Comparison of ENCODE assay signal across 20 cellular contexts in the genomic region with DNA sequence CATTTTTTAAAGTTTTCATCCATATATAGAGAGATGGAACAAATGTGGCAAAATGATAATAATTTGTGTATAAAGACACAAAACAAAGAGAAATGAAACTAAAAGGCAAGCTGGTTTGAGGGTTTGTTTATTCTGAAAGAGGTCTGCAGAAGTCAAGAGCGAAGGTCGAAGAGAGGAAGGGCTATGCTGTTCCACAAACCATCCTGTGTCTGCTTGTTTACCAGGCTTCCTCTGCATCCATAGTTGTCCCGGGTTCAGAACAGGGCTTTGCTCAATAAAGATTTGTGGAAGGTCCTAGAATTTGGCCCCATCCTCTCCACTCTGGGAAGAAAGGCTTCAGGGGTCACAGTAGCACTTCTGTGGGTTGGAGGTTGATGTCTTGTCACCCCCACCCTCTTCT. TPM values are rescaled to one million over a fixed set of nuclear protein-coding genes. Genes with fewer than 3 reads are reported as not detected.
DNase-seq lines count a peak whose midpoint lies in the region; ATAC-seq, FAIRE-seq and TF ChIP-seq lines count a peak whose summit lies in the region.
"Had no signal": no experiment of that assay in that cellular context is flagged by ENCODE, and none has a peak within 500 bp of the region (broad histone marks: within the 10 kb centered on the region; RNA-seq: fewer than 3 reads in every experiment).

No MANE protein-coding gene starts in this region.

- H3K9me2 ChIP-seq in OCI-LY7 (ENCODE audit: insufficient read depth, low read length): no peaks in the 10 kb centered on the region

- H3K9me3 ChIP-seq in GM12878 (replicated peaks; ENCODE audit: control insufficient read depth, insufficient read depth, low read length) (no peaks in the 10 kb centered on the region), OCI-LY7 (ENCODE audit: low read length) (no peaks in the 10 kb centered on the region)

- no peak overlapping the region for H3K27ac Mint-ChIP-seq in activated CD8-positive, alpha-beta memory T cell treated with anti-CD3 and anti-CD28 coated beads, Interleukin-2, amount 10 ng/mL, durations not matched to agents 7 days and 5 days
- H3K27ac Mint-ChIP-seq in stimulated activated memory B cell treated with anti-CD40 and anti-IgM and Interleukin-4, amounts not matched to agents 10 μg/mL and 1 μg/mL and 100 μg/mL, for 72 hours: no peak overlapping the region

- CTCF ChIA-PET in activated CD8-positive, alpha-beta memory T cell treated with anti-CD3 and anti-CD28 coated beads, Interleukin-2, amount 10 ng/mL, durations not matched to agents 7 days and 5 days (lab: Charles Lee): interaction anchor here (2.8 kb wide), 1 partner anchor 12 kb away, joined by 20 read pairs; no protein-coding TSS in a partner anchor
- CTCF ChIA-PET in GM12878 (lab: Yijun Ruan, JAX): interaction anchor here (1.4 to 5.6 kb wide), 2 partner anchors 13 to 45 kb away, joined by 3 to 27 read pairs; no protein-coding TSS in a partner anchor
- CTCF ChIA-PET in OCI-LY7 (lab: Charles Lee; ENCODE audit: unreplicated experiment): no interaction called here

- no peaks in the 10 kb centered on the region; a peak in 1 of 4 replicates for H3K27me3 ChIP-seq in GM12878 (replicated peaks in 1 of 2; ENCODE audit: control insufficient read depth in 2 of 2, insufficient read depth in 2 of 2, low read length in 1 of 2)
- H3K27me3 ChIP-seq: BLaER1 had no signal

- SMC1A ChIA-PET in GM12878 (lab: Charles Lee; ENCODE audit: uncharacterized antibody, unreplicated experiment): interaction anchor here (0.6 to 2.6 kb wide), 3 partner anchors 13 to 104 kb away, joined by 3 to 13 read pairs (median 3); no protein-coding TSS in a partner anchor

- H3K9ac ChIP-seq in GM12878 (ENCODE audit: control insufficient read depth, insufficient read depth, low read length): peak overlapping the region; percentile 44; the same call in 1 of the 2 replicates
- H3K9ac ChIP-seq: BLaER1 had no signal

- no peaks in the 10 kb centered on the region for H3K36me3 ChIP-seq in GM12878 (ENCODE audit: control insufficient read depth in 2 of 2, insufficient read depth in 2 of 2, low read length in 1 of 2)
- no peaks in the 10 kb centered on the region for H3K36me3 ChIP-seq in OCI-LY7 (ENCODE audit: insufficient read depth, low read length)
- H3K36me3 ChIP-seq: BLaER1 had no signal

- H3K4me1 ChIP-seq in GM12878 (ENCODE audit: control insufficient read depth, insufficient read depth, low read length) (peaks cover 5% of the 10 kb centered on the region; the same call in 1 of the 2 replicates), OCI-LY7 (ENCODE audit: insufficient read depth, low read length, poor library complexity, severe bottlenecking) (no peaks in the 10 kb centered on the region)

- H3K79me2 ChIP-seq in GM12878 (ENCODE audit: control insufficient read depth, insufficient read depth, low read length) (no peaks in the 10 kb centered on the region), OCI-LY7 (ENCODE audit: insufficient read depth, low read depth, low read length) (no peaks in the 10 kb centered on the region)

- POLR2A ChIA-PET in GM12878 (lab: Charles Lee) (interaction anchor here (0.6 kb wide), 1 partner anchor 335 kb away, joined by 3 read pairs; no protein-coding TSS in a partner anchor), OCI-LY7 (lab: Charles Lee) (interaction anchor here (0.6 kb wide), 1 partner anchor 42 kb away, joined by 3 read pairs; no protein-coding TSS in a partner anchor)

- WGBS in GM12878 (ENCODE audit: insufficient coverage, insufficient replicate concordance, low lambda C conversion rate, missing lambda C conversion rate): 0% methylated on average over 3 of the region's 3 CpGs

- no peaks in the 10 kb centered on the region for H3K9me3 Mint-ChIP-seq in activated CD8-positive, alpha-beta memory T cell treated with anti-CD3 and anti-CD28 coated beads, Interleukin-2, amount 10 ng/mL, durations not matched to agents 7 days and 5 days (ENCODE audit: low read depth)
- peaks cover 6% of the 10 kb centered on the region for H3K9me3 Mint-ChIP-seq in stimulated activated memory B cell treated with anti-CD40 and anti-IgM and Interleukin-4, amounts not matched to agents 10 μg/mL and 1 μg/mL and 100 μg/mL, for 72 hours

- peaks cover 6% of the 10 kb centered on the region for H3K4me1 Mint-ChIP-seq in activated CD8-positive, alpha-beta memory T cell treated with anti-CD3 and anti-CD28 coated beads, Interleukin-2, amount 10 ng/mL, durations not matched to agents 7 days and 5 days
- H3K4me1 Mint-ChIP-seq in stimulated activated memory B cell treated with anti-CD40 and anti-IgM and Interleukin-4, amounts not matched to agents 10 μg/mL and 1 μg/mL and 100 μg/mL, for 72 hours: peaks cover 7% of the 10 kb centered on the region

- peak overlapping the region; percentile 83 for H2AFZ ChIP-seq in GM12878 (ENCODE audit: control insufficient read depth, low read depth, low read length)
- no peak overlapping the region for H2AFZ ChIP-seq in OCI-LY7 (ENCODE audit: low read length)

- FAIRE-seq in GM12878 (lab: Jason Lieb, UNC): peak; percentile 97
- FAIRE-seq: RCC 7860 had no signal

- H3K4me3 ChIP-seq in GM12878: no peak overlapping the region
- no peak overlapping the region for H3K4me3 ChIP-seq in OCI-LY7 (ENCODE audit: low read depth, low read length, poor library complexity, severe bottlenecking)
- H3K4me3 ChIP-seq: BLaER1 had no signal

- TF ChIP-seq RAD21 in GM12878 (IDR thresholded peaks at IDR 0.05; ENCODE audit: insufficient read depth, low read depth, low read length): no peak

- no peak for DNase-seq in activated CD8-positive, alpha-beta memory T cell treated with anti-CD3 and anti-CD28 coated beads, Interleukin-2, amount 10 ng/mL, durations not matched to agents 7 days and 5 days
- DNase-seq in activated CD8-positive, alpha-beta memory T cell treated with anti-CD3 and anti-CD28 coated beads, Interleukin-2, amount 50 U/mL, for 48 hours: no peak
- no peak for DNase-seq in GM12878 (ENCODE audit: low read depth, low spot score)
- no peak for DNase-seq in SW 1271 (lab: John Stamatoyannopoulos, UW)
- DNase-seq in HK-2 (ENCODE audit: unreplicated experiment): no peak
- no peak for DNase-seq in OCI-LY7 (ENCODE audit: low spot score)
- DNase-seq: 8988T, DMS 273 treated with DMSO at 0.1 percent for 48 hours, HCEC 1CT, NCI-H1105 treated with DMSO at 0.1 percent for 48 hours, NCI-H2029, NCI-H2171 treated with DMSO at 0.1 percent for 48 hours, NCI-H774, SHP77 treated with DMSO at 0.1 percent for 48 hours had no signal

- BruUV-seq in GM12878 (replicated peaks; lab: Mats Ljungman, UMichigan) (no TSS peak), OCI-LY7 (replicated peaks; lab: Mats Ljungman, UMichigan) (no TSS peak)

- no peak overlapping the region for H3K4me3 Mint-ChIP-seq in activated CD8-positive, alpha-beta memory T cell treated with anti-CD3 and anti-CD28 coated beads, Interleukin-2, amount 10 ng/mL, durations not matched to agents 7 days and 5 days
- H3K4me3 Mint-ChIP-seq in stimulated activated memory B cell treated with anti-CD40 and anti-IgM and Interleukin-4, amounts not matched to agents 10 μg/mL and 1 μg/mL and 100 μg/mL, for 72 hours: no peak overlapping the region

- ATAC-seq in activated CD8-positive, alpha-beta memory T cell treated with anti-CD3 and anti-CD28 coated beads, Interleukin-2, amount 10 ng/mL, durations not matched to agents 7 days and 5 days: peak; percentile 37
- peak; percentile 51 for ATAC-seq in HG03571 (IDR thresholded peaks at IDR 0.05; ENCODE audit: unreplicated experiment)
- ATAC-seq in GM12878: peak; percentile 69
- peak; percentile 27 for ATAC-seq in stimulated activated memory B cell treated with anti-CD40 and anti-IgM and Interleukin-4, amounts not matched to agents 10 μg/mL and 1 μg/mL and 100 μg/mL, for 72 hours

- TF ChIP-seq EP300 in GM12878 (IDR thresholded peaks at IDR 0.05; ENCODE audit: borderline replicate concordance in 1 of 2, control insufficient read depth in 1 of 2, low read depth in 2 of 2, low read length in 2 of 2): no peak

- H3K36me3 Mint-ChIP-seq in activated CD8-positive, alpha-beta memory T cell treated with anti-CD3 and anti-CD28 coated beads, Interleukin-2, amount 10 ng/mL, durations not matched to agents 7 days and 5 days: no peaks in the 10 kb centered on the region
- no peaks in the 10 kb centered on the region for H3K36me3 Mint-ChIP-seq in stimulated activated memory B cell treated with anti-CD40 and anti-IgM and Interleukin-4, amounts not matched to agents 10 μg/mL and 1 μg/mL and 100 μg/mL, for 72 hours

- peaks cover 36% of the 10 kb centered on the region for H3K27me3 Mint-ChIP-seq in activated CD8-positive, alpha-beta memory T cell treated with anti-CD3 and anti-CD28 coated beads, Interleukin-2, amount 10 ng/mL, durations not matched to agents 7 days and 5 days
- H3K27me3 Mint-ChIP-seq in stimulated activated memory B cell treated with anti-CD40 and anti-IgM and Interleukin-4, amounts not matched to agents 10 μg/mL and 1 μg/mL and 100 μg/mL, for 72 hours: peaks cover 3% of the 10 kb centered on the region

- RAD21 ChIA-PET in GM12878 (lab: Charles Lee; ENCODE audit: unreplicated experiment): interaction anchor here (1.1 to 1.5 kb wide), 2 partner anchors 12 to 338 kb away, joined by 3 to 4 read pairs; no protein-coding TSS in a partner anchor

- H4K20me1 ChIP-seq in GM12878 (ENCODE audit: control insufficient read depth, insufficient read depth) (no peaks in the 10 kb centered on the region), OCI-LY7 (ENCODE audit: insufficient read depth, low read length) (no peaks in the 10 kb centered on the region)
- H4K20me1 ChIP-seq: BLaER1 had no signal

- TF ChIP-seq CTCF in GM12878 (IDR thresholded peaks at IDR 0.05 in 2 of 3, conservative IDR thresholded peaks at IDR 0.05 in 1 of 3; ENCODE audit: control insufficient read depth in 2 of 3, extremely low read depth in 1 of 3, insufficient read depth in 1 of 3, low read depth in 3 of 3, low read length in 3 of 3) (no peak), OCI-LY7 (conservative IDR thresholded peaks at IDR 0.05; ENCODE audit: low read length) (no peak)

- TF ChIP-seq POLR2A in GM12878 (IDR thresholded peaks at IDR 0.05; ENCODE audit: low read depth, low read length): no peak

- H3K27ac ChIP-seq in GM12878 (ENCODE audit: control insufficient read depth, insufficient read depth): peak overlapping the region; percentile 18; the same call in 1 of the 2 replicates
- H3K27ac ChIP-seq in OCI-LY7 (ENCODE audit: low read depth, low read length, poor library complexity, severe bottlenecking): no peak overlapping the region
- H3K27ac ChIP-seq: BLaER1, HL-60 had no signal

- in situ Hi-C loops in GM12878 (cut with MboI): no loop called here

- intact Hi-C loops in GM12878 (cut with micrococcal nuclease; ENCODE audit: unreplicated experiment): no loop called here
- intact Hi-C loops in OCI-LY7 (cut with micrococcal nuclease; ENCODE audit: unreplicated experiment): no loop called here

- peak overlapping the region; percentile 66 for H3K4me2 ChIP-seq in GM12878 (ENCODE audit: control insufficient read depth, insufficient read depth)
- H3K4me2 ChIP-seq in OCI-LY7 (ENCODE audit: low read length): no peak overlapping the region
- H3K4me2 ChIP-seq: BLaER1 had no signal

RNA-seq across cellular contexts. Expression of a gene that starts 2.4 kb away (rescaled TPM):
- total RNA-seq in activated CD8-positive, alpha-beta memory T cell treated with anti-CD3 and anti-CD28 coated beads, Interleukin-2, amount 10 ng/mL, durations not matched to agents 7 days and 5 days: not detected
- not detected in 2 replicates for total RNA-seq in GM12878 (2013; cell fraction: nucleolus; rRNA removed)
- not detected in 2 replicates for total RNA-seq in GM12878 (2014; rRNA removed)
- total RNA-seq in GM12878 (2014; rRNA removed; fragmentation: Illumina TruSeq; extraction: Trizol): 0.09 TPM in 1 of 2 replicates, not detected in the other
- not detected in 2 replicates for total RNA-seq in GM12878 (2021)
- polyA plus RNA-seq in GM12878 (2011; ENCODE audit: low read depth): not detected
- not detected in 2 replicates for polyA plus RNA-seq in GM12878 (2011; rRNA removed)
- not detected in 2 replicates for polyA plus RNA-seq in GM12878 (2011; cell fraction: cytosol; rRNA removed)
- not detected in 2 replicates for polyA plus RNA-seq in GM12878 (2011; cell fraction: nucleus; rRNA removed)
- 0.04 TPM in 1 of 2 replicates, not detected in the other for polyA plus RNA-seq in GM12878 (2012)
- polyA plus RNA-seq in GM12878 (2014; fragmentation: Illumina TruSeq; extraction: Trizol): 0.03 TPM in 1 of 2 replicates, not detected in the other
- under 1 TPM; 0.09 to 0.10 TPM for polyA plus RNA-seq in GM12878 (2014; fragmentation: Nextera tagmentation; extraction: Ambion mirVana)
- 0.09 TPM in 1 of 2 replicates, not detected in the other for polyA plus RNA-seq in GM12878 (2014; rRNA removed)
- under 1 TPM; 0.15 to 0.18 TPM for polyA plus RNA-seq in GM12878 (2016; fragmentation: Nextera tagmentation; extraction: Ambion mirVana)
- polyA minus RNA-seq in GM12878 (2011; rRNA and poly(A)+ RNA removed): not detected in 2 replicates
- not detected in 2 replicates for polyA minus RNA-seq in GM12878 (2011; cell fraction: cytosol; rRNA and poly(A)+ RNA removed)
- polyA minus RNA-seq in GM12878 (2011; cell fraction: nucleus; rRNA and poly(A)+ RNA removed): not detected in 2 replicates
- not detected in 2 replicates for total RNA-seq in OCI-LY7 (2014; rRNA removed; shearing (Covaris generic))
- total RNA-seq in OCI-LY7 (2022): not detected in 2 replicates
- total RNA-seq: NCI-H460 had no signal

RNA-seq across cellular contexts. Expression of a gene that starts 46.7 kb away (rescaled TPM):
- not detected for total RNA-seq in activated CD8-positive, alpha-beta memory T cell treated with anti-CD3 and anti-CD28 coated beads, Interleukin-2, amount 10 ng/mL, durations not matched to agents 7 days and 5 days
- total RNA-seq in GM12878 (2013; cell fraction: nucleolus; rRNA removed): not detected in 2 replicates
- total RNA-seq in GM12878 (2014; rRNA removed) (0.05 TPM in 1 of 2 replicates, not detected in the other), GM12878 (2014; rRNA removed; fragmentation: Illumina TruSeq; extraction: Trizol) (0.04 TPM in 1 of 2 replicates, not detected in the other), GM12878 (2021) (0.44 and 0.51 TPM in 2 replicates), OCI-LY7 (2022) (not detected in 2 replicates)
- not detected for polyA plus RNA-seq in GM12878 (2011; ENCODE audit: low read depth)
- polyA plus RNA-seq in GM12878 (2011; rRNA removed) (not detected in 2 replicates), GM12878 (2014; fragmentation: Illumina TruSeq; extraction: Trizol) (0.01 TPM in 1 of 2 replicates, not detected in the other), GM12878 (2014; fragmentation: Nextera tagmentation; extraction: Ambion mirVana) (under 1 TPM; 0.06 to 0.11 TPM), GM12878 (2014; rRNA removed) (not detected in 2 replicates), GM12878 (2016; fragmentation: Nextera tagmentation; extraction: Ambion mirVana) (under 1 TPM in 1 of 2 experiments, not detected in 1; 0.19 TPM)
- not detected in 2 replicates for polyA plus RNA-seq in GM12878 (2011; cell fraction: cytosol; rRNA removed)
- polyA plus RNA-seq in GM12878 (2011; cell fraction: nucleus; rRNA removed): not detected in 2 replicates
- 0.05 and 0.06 TPM in 2 replicates for polyA plus RNA-seq in GM12878 (2012)
- not detected in 2 replicates for polyA minus RNA-seq in GM12878 (2011; rRNA and poly(A)+ RNA removed)
- not detected in 2 replicates for polyA minus RNA-seq in GM12878 (2011; cell fraction: cytosol; rRNA and poly(A)+ RNA removed)
- not detected in 2 replicates for polyA minus RNA-seq in GM12878 (2011; cell fraction: nucleus; rRNA and poly(A)+ RNA removed)
- total RNA-seq in OCI-LY7 (2014; rRNA removed; shearing (Covaris generic)): not detected in 2 replicates
